ENCODE assay signal across 1 cellular context in genomic region chr17:75869282-75870141, GRCh38.
TF ChIP-seq lines count a peak whose summit lies in the region.

No MANE protein-coding gene starts in this region.

TF ChIP-seq in HepG2, 621 proteins besides CTCF, POLR2A, EP300 and RAD21 (continued from another document and continues in another):
- TF ChIP-seq KDM1A (CRISPR knock-in tag; IDR thresholded peaks at IDR 0.05) (peak; percentile 29; the same call in 1 of the 2 replicates), ZNF441 (CRISPR knock-in tag; IDR thresholded peaks at IDR 0.05; ENCODE audit: borderline replicate concordance) (no peak), ATF3 (CRISPR knock-in tag; IDR thresholded peaks at IDR 0.05) (peak; percentile 85), HNF4G (IDR thresholded peaks at IDR 0.05; ENCODE audit: borderline replicate concordance, low read depth, low read length) (peak; percentile 40; the same call in 1 of the 2 replicates), HNF4G (CRISPR knock-in tag; IDR thresholded peaks at IDR 0.05; ENCODE audit: borderline replicate concordance, low read depth) (no peak), TP53 (CRISPR knock-in tag; conservative IDR thresholded peaks at IDR 0.05) (0 out of 2 replicates have a peak, but pooled peaks have one; percentile 45), E2F1 (CRISPR knock-in tag; IDR thresholded peaks at IDR 0.05) (no peak), RXRB (CRISPR knock-in tag; IDR thresholded peaks at IDR 0.05; ENCODE audit: borderline replicate concordance) (peak; percentile 73), SIX4 (CRISPR knock-in tag; IDR thresholded peaks at IDR 0.05) (peak; percentile 82), ZNF124 (CRISPR knock-in tag; IDR thresholded peaks at IDR 0.05) (peak; percentile 62), HMG20A (CRISPR knock-in tag; IDR thresholded peaks at IDR 0.05; ENCODE audit: borderline replicate concordance) (peak; percentile 65), IRF1 (CRISPR knock-in tag; IDR thresholded peaks at IDR 0.05; ENCODE audit: low read depth) (peak; percentile 62; the same call in 1 of the 2 replicates), DMTF1 (CRISPR knock-in tag; IDR thresholded peaks at IDR 0.05) (no peak), HNF1B (CRISPR knock-in tag; IDR thresholded peaks at IDR 0.05) (peak; percentile 53; the same call in 1 of the 2 replicates), ZNF646 (CRISPR knock-in tag; IDR thresholded peaks at IDR 0.05) (no peak; the same call in 1 of the 2 replicates), TAF1 (CRISPR knock-in tag; IDR thresholded peaks at IDR 0.05) (peak; percentile 56), MEIS1 (CRISPR knock-in tag; IDR thresholded peaks at IDR 0.05; ENCODE audit: borderline replicate concordance) (0 out of 2 replicates have a peak, but pooled peaks have one; percentile 29), ZBED4 (CRISPR knock-in tag; IDR thresholded peaks at IDR 0.05; ENCODE audit: borderline replicate concordance) (peak; percentile 75; the same call in 1 of the 2 replicates), WIZ (CRISPR knock-in tag; IDR thresholded peaks at IDR 0.05) (0 out of 2 replicates have a peak, but pooled peaks have one; percentile 52), ZSCAN5A (CRISPR knock-in tag; IDR thresholded peaks at IDR 0.05; ENCODE audit: borderline replicate concordance) (no peak), CAMTA2 (CRISPR knock-in tag; IDR thresholded peaks at IDR 0.05; ENCODE audit: borderline replicate concordance) (no peak), DNMT3B (CRISPR knock-in tag; conservative IDR thresholded peaks at IDR 0.05) (peak; percentile 62; the same call in 1 of the 2 replicates), AGO1 (IDR thresholded peaks at IDR 0.05; ENCODE audit: low read depth, low read length, poor library complexity, severe bottlenecking) (no peak), SOX6 (IDR thresholded peaks at IDR 0.05) (no peak), SOX6 (CRISPR knock-in tag; IDR thresholded peaks at IDR 0.05) (peak; percentile 95), ZNF777 (CRISPR knock-in tag; IDR thresholded peaks at IDR 0.05) (peak; percentile 52; the same call in 1 of the 2 replicates), ZNF138 (CRISPR knock-in tag; IDR thresholded peaks at IDR 0.05; ENCODE audit: low read depth) (0 out of 2 replicates have a peak, but pooled peaks have one; percentile 70), FOXC1 (CRISPR knock-in tag; IDR thresholded peaks at IDR 0.05; ENCODE audit: borderline replicate concordance) (peak; percentile 53; the same call in 1 of the 2 replicates), RORA (CRISPR knock-in tag; IDR thresholded peaks at IDR 0.05) (no peak), GABPB1 (CRISPR knock-in tag; IDR thresholded peaks at IDR 0.05) (peak; percentile 48; the same call in 1 of the 2 replicates), ZNF839 (CRISPR knock-in tag; IDR thresholded peaks at IDR 0.05; ENCODE audit: borderline replicate concordance) (no peak), HINFP (CRISPR knock-in tag; IDR thresholded peaks at IDR 0.05; ENCODE audit: low read depth) (peak; percentile 54; the same call in 1 of the 2 replicates), SP5 (CRISPR knock-in tag; IDR thresholded peaks at IDR 0.05; ENCODE audit: borderline replicate concordance, low read depth) (peak; percentile 94), SP140L (CRISPR knock-in tag; IDR thresholded peaks at IDR 0.05; ENCODE audit: borderline replicate concordance) (peak; percentile 48; the same call in 1 of the 2 replicates), SYNCRIP (IDR thresholded peaks at IDR 0.05; ENCODE audit: insufficient read depth, low read depth, low read length) (no peak), KLF13 (CRISPR knock-in tag; IDR thresholded peaks at IDR 0.05) (no peak), ZNF530 (CRISPR knock-in tag; IDR thresholded peaks at IDR 0.05; ENCODE audit: low read depth) (no peak), ZSCAN20 (CRISPR knock-in tag; IDR thresholded peaks at IDR 0.05; ENCODE audit: borderline replicate concordance) (no peak), ZNF672 (CRISPR knock-in tag; IDR thresholded peaks at IDR 0.05) (no peak), TCF7L2 (IDR thresholded peaks at IDR 0.05; ENCODE audit: low read depth, low read length) (no peak), POLR2AphosphoS5 (IDR thresholded peaks at IDR 0.05; ENCODE audit: low read depth, low read length) (peak; percentile 68), KLF12 (CRISPR knock-in tag; IDR thresholded peaks at IDR 0.05; ENCODE audit: borderline replicate concordance) (peak; percentile 47; the same call in 1 of the 2 replicates)
